In genomic region chr19:44986389-44986788, GRCh38 we compare ENCODE assay signal across 15 cellular contexts. TPM values are rescaled to one million over a fixed set of nuclear protein-coding genes. Genes with fewer than 3 reads are reported as not detected.
A peak's percentile ranks its signal among the peaks of the same experiment; 100 is the strongest.
DNase-seq lines count a peak whose midpoint lies in the region; ATAC-seq and TF ChIP-seq lines count a peak whose summit lies in the region.
"Had no signal": no experiment of that assay in that cellular context is flagged by ENCODE, and none has a peak within 500 bp of the region (broad histone marks: within the 10 kb centered on the region; RNA-seq: fewer than 3 reads in every experiment).

No MANE protein-coding gene starts in this region.

- TF ChIP-seq CTCF in progenitor cell of endocrine pancreas (IDR thresholded peaks at IDR 0.05; ENCODE audit: unreplicated experiment) (no peak), natural killer cell (IDR thresholded peaks at IDR 0.05) (no peak), GM13977 (IDR thresholded peaks at IDR 0.05; ENCODE audit: extremely low read depth, insufficient read depth, missing control alignments) (no peak)

- in situ Hi-C loops in GM13977 (cut with MboI; ENCODE audit: low pct_unique_long_range_greater_than_20kb, low sequenced_read_pairs, unreplicated experiment), result no loop called here

- peaks cover 47% of the 10 kb centered on the region for H3K36me3 Mint-ChIP-seq in effector memory CD8-positive, alpha-beta T cell (ENCODE audit: insufficient read depth)
- H3K36me3 Mint-ChIP-seq in progenitor cell of endocrine pancreas (ENCODE audit: insufficient read depth) (peaks cover 8% of the 10 kb centered on the region), natural killer cell (no peaks in the 10 kb centered on the region)

- H3K4me1 Mint-ChIP-seq in stimulated activated naive CD8-positive, alpha-beta T cell treated with anti-CD3 and anti-CD28 coated beads, Interleukin-15, amount 100 ng/mL, for 72 hours, result peaks cover 4% of the 10 kb centered on the region
- H3K4me1 Mint-ChIP-seq in effector memory CD8-positive, alpha-beta T cell (ENCODE audit: low read depth in 2 of 2), result peaks cover 2 to 5% of the 10 kb centered on the region in 2 donors
- H3K4me1 Mint-ChIP-seq in progenitor cell of endocrine pancreas (ENCODE audit: low read depth), result no peaks in the 10 kb centered on the region
- H3K4me1 Mint-ChIP-seq in natural killer cell, result peaks cover 10 to 25% of the 10 kb centered on the region in 2 donors

- no peaks in the 10 kb centered on the region for H3K9me3 Mint-ChIP-seq in stimulated activated naive CD8-positive, alpha-beta T cell treated with anti-CD3 and anti-CD28 coated beads, Interleukin-15, amount 100 ng/mL, for 72 hours
- H3K9me3 Mint-ChIP-seq in effector memory CD8-positive, alpha-beta T cell, result no peaks in the 10 kb centered on the region
- no peaks in the 10 kb centered on the region for H3K9me3 Mint-ChIP-seq in progenitor cell of endocrine pancreas (ENCODE audit: low read depth)
- H3K9me3 Mint-ChIP-seq in natural killer cell, result no peaks in the 10 kb centered on the region
- H3K9me3 Mint-ChIP-seq: CD4-positive, alpha-beta T cell had no signal

- H3K4me3 Mint-ChIP-seq in stimulated activated naive CD8-positive, alpha-beta T cell treated with anti-CD3 and anti-CD28 coated beads, Interleukin-15, amount 100 ng/mL, for 72 hours, result no peak overlapping the region
- H3K4me3 Mint-ChIP-seq in effector memory CD8-positive, alpha-beta T cell, result no peak overlapping the region
- H3K4me3 Mint-ChIP-seq in progenitor cell of endocrine pancreas (ENCODE audit: low read depth) (no peak overlapping the region), natural killer cell (no peak overlapping the region)
- H3K4me3 Mint-ChIP-seq: CD4-positive, alpha-beta T cell had no signal

- intact Hi-C loops in natural killer cell (cut with micrococcal nuclease), result no loop called here

- no peaks in the 10 kb centered on the region for H3K27me3 Mint-ChIP-seq in stimulated activated naive CD8-positive, alpha-beta T cell treated with anti-CD3 and anti-CD28 coated beads, Interleukin-15, amount 100 ng/mL, for 72 hours
- H3K27me3 Mint-ChIP-seq in effector memory CD8-positive, alpha-beta T cell, result no peaks in the 10 kb centered on the region
- H3K27me3 Mint-ChIP-seq in progenitor cell of endocrine pancreas, result no peaks in the 10 kb centered on the region
- no peaks in the 10 kb centered on the region for H3K27me3 Mint-ChIP-seq in natural killer cell (ENCODE audit: low read depth in 2 of 2)
- H3K27me3 Mint-ChIP-seq: CD4-positive, alpha-beta T cell had no signal

- H3K27ac Mint-ChIP-seq in stimulated activated naive CD8-positive, alpha-beta T cell treated with anti-CD3 and anti-CD28 coated beads, Interleukin-15, amount 100 ng/mL, for 72 hours, result peak overlapping the region; percentile 69 to 92
- H3K27ac Mint-ChIP-seq in effector memory CD8-positive, alpha-beta T cell, result peak overlapping the region; percentile 59 to 77
- H3K27ac Mint-ChIP-seq in progenitor cell of endocrine pancreas (peak overlapping the region; percentile 41), natural killer cell (peak overlapping the region in 1 of 2 donors; percentile 94)
- H3K27ac Mint-ChIP-seq: CD4-positive, alpha-beta T cell had no signal

- ATAC-seq in stimulated activated naive CD8-positive, alpha-beta T cell treated with anti-CD3 and anti-CD28 coated beads, Interleukin-15, amount 100 ng/mL, for 72 hours, result no peak
- no peak for ATAC-seq in stimulated activated naive CD8-positive, alpha-beta T cell treated with anti-CD3 and anti-CD28 coated beads, Interleukin-15, Interleukin-2, amounts not matched to agents 100 U/mL and 50 U/mL, for 24 hours
- no peak for ATAC-seq in effector memory CD8-positive, alpha-beta T cell (replicated peaks)
- no peak for ATAC-seq in natural killer cell

- DNase-seq in stimulated activated naive CD8-positive, alpha-beta T cell treated with anti-CD3 and anti-CD28 coated beads, Interleukin-15, amount 100 ng/mL, for 72 hours, result no peak
- DNase-seq in stimulated activated naive CD8-positive, alpha-beta T cell treated with anti-CD3 and anti-CD28 coated beads, Interleukin-15, Interleukin-2, amounts not matched to agents 100 U/mL and 50 U/mL, for 24 hours, result no peak
- DNase-seq in effector memory CD8-positive, alpha-beta T cell, result no peak
- DNase-seq in progenitor cell of endocrine pancreas (ENCODE audit: low spot score, unreplicated experiment) (no peak), natural killer cell (no peak), GM13977 (ENCODE audit: low spot score) (no peak), NCI-H1694 treated with DMSO at 0.1 percent for 48 hours (lab: John Stamatoyannopoulos, UW) (no peak)
- DNase-seq: ACHN; CD4-positive, alpha-beta T cell; DMS153; DMS79 treated with DMSO at 0.1 percent for 48 hours; EL; HCEC 1CT had no signal

RNA-seq across cellular contexts. Expression of gene RELB, which starts 14.9 kb away (rescaled TPM):
- total RNA-seq in progenitor cell of endocrine pancreas (6.2 and 6.8 TPM in 2 replicates), natural killer cell (100 to 1,000 TPM in 2 of 3 donors, 10 to 100 TPM in 1; 92.4 to 119 (median 105) TPM)

RNA-seq across cellular contexts. Expression of gene CLPTM1, which starts 31.2 kb away (rescaled TPM):
- total RNA-seq in progenitor cell of endocrine pancreas (95.5 and 98.8 TPM in 2 replicates), natural killer cell (100 to 1,000 TPM in 2 of 3 donors, 10 to 100 TPM in 1; 97.1 to 125 (median 120) TPM)

RNA-seq across cellular contexts. Expression of gene APOC2, which starts 40.5 kb away (rescaled TPM):
- total RNA-seq in progenitor cell of endocrine pancreas (not detected in 2 replicates), natural killer cell (not detected)
- total RNA-seq: A172; CD4-positive, alpha-beta T cell; H4 had no signal

RNA-seq across cellular contexts. Expression of gene APOC4, which starts 44.4 kb away (rescaled TPM):
- total RNA-seq in progenitor cell of endocrine pancreas (not detected in 2 replicates), natural killer cell (not detected)
- total RNA-seq: A172; CD4-positive, alpha-beta T cell; H4 had no signal

RNA-seq across cellular contexts. Expression of gene CLASRP, which starts 52.5 kb away (rescaled TPM):
- total RNA-seq in progenitor cell of endocrine pancreas (111 and 123 TPM in 2 replicates), natural killer cell (100 to 1,000 TPM; 142 to 160 (median 146) TPM)

Comparison
In these comparisons a context has a peak if more than half of its experiments do, and no peak if none do; other contexts are left out.
1. RNA of gene RELB, which starts 14.9 kb away (total RNA-seq): 92.4 to 119 TPM in natural killer cell; 6.2 to 6.8 TPM in progenitor cell of endocrine pancreas; every median in the first group is over 10 times any median in the second.